In genomic region chr9:35385042-35385441, GRCh38 we compare ENCODE assay signal across 13 cellular contexts.
DNase-seq lines count a peak whose midpoint lies in the region; ATAC-seq and TF ChIP-seq lines count a peak whose summit lies in the region.
"Had no signal": no experiment of that assay in that cellular context is flagged by ENCODE, and none has a peak within 500 bp of the region (broad histone marks: within the 10 kb centered on the region; RNA-seq: fewer than 3 reads in every experiment).

No MANE protein-coding gene starts in this region.

- H3K4me3 Mint-ChIP-seq in osteocyte (ENCODE audit: unreplicated experiment) = no peak overlapping the region
- H3K4me3 Mint-ChIP-seq: activated T-helper 17 cell treated with anti-CD3 and anti-CD28 coated beads, Interleukin-2, amount 50 U/mL, for 72 hours had no signal

- no peak overlapping the region for H3K27ac Mint-ChIP-seq in osteocyte (ENCODE audit: unreplicated experiment)
- H3K27ac Mint-ChIP-seq: activated T-helper 17 cell treated with anti-CD3 and anti-CD28 coated beads, Interleukin-2, amount 50 U/mL, for 72 hours had no signal

- H3K9me3 Mint-ChIP-seq in osteocyte (ENCODE audit: unreplicated experiment) = no peaks in the 10 kb centered on the region
- H3K9me3 Mint-ChIP-seq: activated T-helper 17 cell treated with anti-CD3 and anti-CD28 coated beads, Interleukin-2, amount 50 U/mL, for 72 hours had no signal

- no peaks in the 10 kb centered on the region for H3K27me3 Mint-ChIP-seq in osteocyte (ENCODE audit: unreplicated experiment)

- no peak for ATAC-seq in HG03521 (IDR thresholded peaks at IDR 0.05; ENCODE audit: unreplicated experiment)
- ATAC-seq: activated T-helper 17 cell treated with anti-CD3 and anti-CD28 coated beads, Interleukin-2, amount 50 U/mL, for 72 hours had no signal

- peaks cover 43% of the 10 kb centered on the region for H3K36me3 Mint-ChIP-seq in osteocyte (ENCODE audit: unreplicated experiment)

- peak; percentile 73 for DNase-seq in EH (ENCODE audit: low read depth)
- DNase-seq in fibroblast of the conjunctiva (ENCODE audit: low read depth) = peak; percentile 64
- DNase-seq in osteocyte (ENCODE audit: extremely low spot score, unreplicated experiment) = no peak
- no peak for DNase-seq in GM13976 (ENCODE audit: low spot score)
- no peak for DNase-seq in NCI-H446 (lab: John Stamatoyannopoulos, UW)
- no peak for DNase-seq in ecto neural progenitor cell (ENCODE audit: low spot score)
- DNase-seq: DMS 273 treated with DMSO at 0.1 percent for 48 hours; NCI-H524; stimulated activated CD4-positive, alpha-beta T cell treated with anti-CD3 and anti-CD28 coated beads, Interleukin-1b, Interleukin-23, amount 100 ng/mL, for 48 hours had no signal

- no peaks in the 10 kb centered on the region for H3K4me1 Mint-ChIP-seq in osteocyte (ENCODE audit: unreplicated experiment)
- H3K4me1 Mint-ChIP-seq: activated T-helper 17 cell treated with anti-CD3 and anti-CD28 coated beads, Interleukin-2, amount 50 U/mL, for 72 hours had no signal

- peak; percentile 55 for TF ChIP-seq CTCF in VCaP (conservative IDR thresholded peaks at IDR 0.05)
- peak; percentile 42 for TF ChIP-seq CTCF in osteocyte (IDR thresholded peaks at IDR 0.05)
- no peak for TF ChIP-seq CTCF in GM13976 (IDR thresholded peaks at IDR 0.05; ENCODE audit: borderline replicate concordance, control extremely low read depth, extremely low read depth, insufficient read depth, missing control alignments)

- in situ Hi-C loops in GM13976 (cut with MboI; ENCODE audit: low sequenced_read_pairs, unreplicated experiment) = no loop called here

- no peak overlapping the region for H3K27ac ChIP-seq in VCaP
- H3K27ac ChIP-seq: suprapubic skin had no signal

Comparison
In these comparisons a context has a peak if more than half of its experiments do, and no peak if none do; other contexts are left out.
1. DNase-seq: peak in EH (single experiment) and fibroblast of the conjunctiva (single experiment); none in osteocyte (single experiment), GM13976 (single experiment), NCI-H446 (0 of 2) and ecto neural progenitor cell (single experiment).